In genomic region chr1:201543871-201544521, GRCh38 we compare ENCODE assay signal across 14 cellular contexts. TPM values are rescaled to one million over a fixed set of nuclear protein-coding genes. Genes with fewer than 3 reads are reported as not detected.
A peak's percentile ranks its signal among the peaks of the same experiment; 100 is the strongest.
DNase-seq lines count a peak whose midpoint lies in the region; ATAC-seq lines count a peak whose summit lies in the region.
"Had no signal": no experiment of that assay in that cellular context is flagged by ENCODE, and none has a peak within 500 bp of the region (broad histone marks: within the 10 kb centered on the region; RNA-seq: fewer than 3 reads in every experiment).

No MANE protein-coding gene starts in this region.

- DNase-seq in ELR (ENCODE audit: low read depth), result peak; percentile 64
- peak; percentile 83 for DNase-seq in RPMI7951 (ENCODE audit: low read depth)
- peak; percentile 24 for DNase-seq in fibroblast of peridontal ligament (ENCODE audit: extremely low read depth)
- DNase-seq in activated naive CD4-positive, alpha-beta T cell treated with anti-CD3 and anti-CD28 coated beads, Interleukin-2, amount 10 ng/mL, durations not matched to agents 7 days and 5 days, result no peak
- DNase-seq in Ammon's horn (ENCODE audit: low spot score), result no peak
- no peak for DNase-seq in stimulated activated naive CD8-positive, alpha-beta T cell treated with anti-CD3 and anti-CD28 coated beads, Interleukin-15, Interleukin-2, amounts not matched to agents 100 U/mL and 50 U/mL, for 24 hours
- DNase-seq: activated CD4-positive, alpha-beta T cell treated with anti-CD3 and anti-CD28 coated beads, Interleukin-2, amount 50 U/mL, for 4 hours; activated naive CD4-positive, alpha-beta T cell; activated T-cell treated with anti-CD3 and anti-CD28 coated beads for 4 hours; colonic mucosa; MM.1S; SW 1271 had no signal

- H3K4me3 Mint-ChIP-seq in activated naive CD4-positive, alpha-beta T cell treated with anti-CD3 and anti-CD28 coated beads, Interleukin-2, amount 10 ng/mL, durations not matched to agents 7 days and 5 days, result no peak overlapping the region

- peaks cover 49% of the 10 kb centered on the region for H3K27me3 Mint-ChIP-seq in activated naive CD4-positive, alpha-beta T cell treated with anti-CD3 and anti-CD28 coated beads, Interleukin-2, amount 10 ng/mL, durations not matched to agents 7 days and 5 days

- no peak for ATAC-seq in stimulated activated naive CD8-positive, alpha-beta T cell treated with anti-CD3 and anti-CD28 coated beads, Interleukin-15, Interleukin-2, amounts not matched to agents 100 U/mL and 50 U/mL, for 24 hours

- H3K27ac Mint-ChIP-seq in activated naive CD4-positive, alpha-beta T cell treated with anti-CD3 and anti-CD28 coated beads, Interleukin-2, amount 10 ng/mL, durations not matched to agents 7 days and 5 days, result no peak overlapping the region

- H3K9me3 Mint-ChIP-seq in activated naive CD4-positive, alpha-beta T cell treated with anti-CD3 and anti-CD28 coated beads, Interleukin-2, amount 10 ng/mL, durations not matched to agents 7 days and 5 days, result no peaks in the 10 kb centered on the region

- H3K4me1 Mint-ChIP-seq in activated naive CD4-positive, alpha-beta T cell treated with anti-CD3 and anti-CD28 coated beads, Interleukin-2, amount 10 ng/mL, durations not matched to agents 7 days and 5 days, result peaks cover 12% of the 10 kb centered on the region

- no peaks in the 10 kb centered on the region for H3K27me3 ChIP-seq in skeletal muscle satellite cell (ENCODE audit: control insufficient read depth, insufficient read depth, low read length)

- CTCF ChIA-PET in activated naive CD4-positive, alpha-beta T cell treated with anti-CD3 and anti-CD28 coated beads, Interleukin-2, amount 10 ng/mL, durations not matched to agents 7 days and 5 days (lab: Charles Lee), result no interaction called here

- peak overlapping the region; percentile 89 for H3K4me2 ChIP-seq in skeletal muscle satellite cell (ENCODE audit: low read length)

- peak overlapping the region; percentile 37 for H3K4me3 ChIP-seq in skeletal muscle satellite cell (ENCODE audit: low read length)
- H3K4me3 ChIP-seq: colonic mucosa had no signal

- H3K36me3 ChIP-seq in skeletal muscle satellite cell (ENCODE audit: insufficient read depth, low read length), result no peaks in the 10 kb centered on the region
- H3K36me3 ChIP-seq: colonic mucosa, neutrophil had no signal

- H3K4me1 ChIP-seq in skeletal muscle satellite cell (ENCODE audit: control insufficient read depth, insufficient read depth, low read length), result peaks cover 52% of the 10 kb centered on the region
- H3K4me1 ChIP-seq: colonic mucosa had no signal

- H3K9ac ChIP-seq in skeletal muscle satellite cell (ENCODE audit: low read depth, low read length), result peak overlapping the region; percentile 19

- no peaks in the 10 kb centered on the region for H3K9me3 ChIP-seq in skeletal muscle satellite cell (replicated peaks; ENCODE audit: low read length)
- H3K9me3 ChIP-seq: colonic mucosa, neutrophil had no signal

- H3K36me3 Mint-ChIP-seq in activated naive CD4-positive, alpha-beta T cell treated with anti-CD3 and anti-CD28 coated beads, Interleukin-2, amount 10 ng/mL, durations not matched to agents 7 days and 5 days, result no peaks in the 10 kb centered on the region

RNA-seq across cellular contexts. Expression of gene NAV1, which starts 5.1 kb away (rescaled TPM):
- total RNA-seq in RPMI7951 (2014; rRNA removed; shearing (Covaris generic)), result 24.7 and 27.6 TPM in 2 replicates
- total RNA-seq in skeletal muscle satellite cell (2012; rRNA removed), result 43.9 and 60.7 TPM in 2 replicates

RNA-seq across cellular contexts. Expression of gene CSRP1, which starts 37.1 kb away (rescaled TPM):
- total RNA-seq in RPMI7951 (2014; rRNA removed; shearing (Covaris generic)), result 292 and 402 TPM in 2 replicates
- 169 and 175 TPM in 2 replicates for total RNA-seq in skeletal muscle satellite cell (2012; rRNA removed)

Comparison
In these comparisons a context has a peak if more than half of its experiments do, and no peak if none do; other contexts are left out.
1. DNase-seq: peak in ELR (single experiment), RPMI7951 (single experiment) and fibroblast of peridontal ligament (single experiment); none in activated naive CD4-positive, alpha-beta T cell treated with anti-CD3 and anti-CD28 coated beads, Interleukin-2, amount 10 ng/mL, durations not matched to agents 7 days and 5 days (single experiment), Ammon's horn (single experiment) and stimulated activated naive CD8-positive, alpha-beta T cell treated with anti-CD3 and anti-CD28 coated beads, Interleukin-15, Interleukin-2, amounts not matched to agents 100 U/mL and 50 U/mL, for 24 hours (single experiment).